In the genomic region with DNA sequence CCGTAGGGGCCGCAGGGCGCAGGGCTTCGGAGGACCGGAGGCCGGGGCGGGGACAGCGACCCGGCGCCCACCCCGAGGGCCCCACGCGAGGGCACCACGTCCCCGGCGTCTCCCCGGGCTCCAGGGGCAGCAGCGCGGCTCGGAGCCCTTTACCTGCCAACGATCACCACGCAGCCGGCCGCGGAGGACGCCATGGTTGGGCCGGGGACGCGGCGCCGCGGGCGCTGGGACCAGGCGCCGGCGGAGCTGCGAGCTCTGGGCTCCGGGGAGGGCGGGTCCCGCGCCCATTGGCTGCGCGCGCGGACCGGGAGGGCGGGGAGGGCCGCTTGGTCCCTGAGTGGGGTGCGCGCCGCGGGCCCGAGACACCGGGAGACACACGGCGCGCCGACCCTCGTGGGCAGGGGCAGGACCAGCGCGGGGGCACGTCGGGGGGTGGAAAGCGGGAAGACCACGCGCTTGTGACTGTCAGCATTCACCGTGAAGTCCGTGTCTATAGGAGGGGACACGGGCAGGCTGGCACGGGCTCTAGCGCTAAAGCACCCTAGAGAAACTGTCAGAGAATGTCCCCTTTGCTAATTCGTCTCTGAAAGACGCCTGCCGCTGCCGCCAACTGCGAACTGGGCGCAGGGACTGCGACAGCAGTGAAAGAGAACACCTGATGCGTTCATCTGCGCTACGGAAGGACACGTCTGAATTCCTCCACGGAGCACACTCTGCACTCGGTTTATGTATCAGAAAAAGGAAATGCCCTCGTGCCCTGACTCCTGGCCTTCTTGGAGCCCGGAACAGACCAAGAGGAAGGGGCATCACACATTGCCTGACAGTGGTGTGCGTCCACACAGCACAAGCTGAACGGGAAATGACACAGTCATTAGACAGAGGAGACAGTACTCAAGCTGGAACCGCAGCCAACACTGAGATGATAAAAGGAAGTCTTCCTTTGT, we compare ENCODE assay signal across 8 cellular contexts. TPM values are rescaled to one million over a fixed set of nuclear protein-coding genes. Genes with fewer than 3 reads are reported as not detected.
DNase-seq lines count a peak whose midpoint lies in the region; ATAC-seq and TF ChIP-seq lines count a peak whose summit lies in the region.

Gene CRYL1 (minus strand): TSS at position 257 of the 944 bp plus-strand sequence. CDS start 63 bp downstream, at position 194.

- peak within 1 kb of the TSS; percentile 83 for H3K27ac ChIP-seq in CD4-positive, CD25-positive, alpha-beta regulatory T cell (ENCODE audit: insufficient read depth, low read length, poor library complexity, severe bottlenecking)
- H3K27ac ChIP-seq in mucosa of rectum (ENCODE audit: low read depth in 2 of 2, low read length in 2 of 2): peak within 1 kb of the TSS; percentile 93 to 94

- H3K4me1 Mint-ChIP-seq in CD4-positive, CD25-positive, alpha-beta regulatory T cell: peaks cover 0 to 50% (median 21%) of the 10 kb centered on the region in 4 donors

- peak within 1 kb of the TSS; percentile 90 to 96 (median 90) for H3K4me3 Mint-ChIP-seq in CD4-positive, CD25-positive, alpha-beta regulatory T cell

- peak; percentile 86 for ATAC-seq in CD4-positive, CD25-positive, alpha-beta regulatory T cell (ENCODE audit: low read depth in 2 of 2)
- ATAC-seq in GM19452 (IDR thresholded peaks at IDR 0.05; ENCODE audit: unreplicated experiment): peak; percentile 80

- H3K9me3 ChIP-seq in CD4-positive, CD25-positive, alpha-beta regulatory T cell (ENCODE audit: control insufficient read depth in 2 of 2, low read length in 2 of 2): no peaks in the 10 kb centered on the region
- no peaks in the 10 kb centered on the region for H3K9me3 ChIP-seq in mucosa of rectum (ENCODE audit: control insufficient read depth in 2 of 2, low read length in 2 of 2)

- H3K9ac ChIP-seq in mucosa of rectum (ENCODE audit: low read depth in 1 of 2, low read length in 2 of 2): peak within 1 kb of the TSS; percentile 88 to 93

- peak within 1 kb of the TSS; percentile 87 to 97 (median 91) for H3K27ac Mint-ChIP-seq in CD4-positive, CD25-positive, alpha-beta regulatory T cell

- peak; percentile 55 for TF ChIP-seq POLR2A in erythroblast (IDR thresholded peaks at IDR 0.05; ENCODE audit: low read length)

- peak within 1 kb of the TSS; percentile 91 for H3K4me3 ChIP-seq in CD4-positive, CD25-positive, alpha-beta regulatory T cell (ENCODE audit: low read depth, low read length)
- H3K4me3 ChIP-seq in mucosa of rectum (ENCODE audit: low read length in 2 of 2): peak within 1 kb of the TSS; percentile 90 to 95

- no peaks in the 10 kb centered on the region for H3K36me3 ChIP-seq in CD4-positive, CD25-positive, alpha-beta regulatory T cell (ENCODE audit: control insufficient read depth, insufficient read depth, low read length)
- no peaks in the 10 kb centered on the region for H3K36me3 ChIP-seq in mucosa of rectum (ENCODE audit: control insufficient read depth in 2 of 2, insufficient read depth in 2 of 2, low read length in 2 of 2)

- peaks cover 10% of the 10 kb centered on the region for H3K27me3 Mint-ChIP-seq in CD4-positive, CD25-positive, alpha-beta regulatory T cell

- peaks cover 0 to 3% (median 0%) of the 10 kb centered on the region in 7 donors for H3K9me3 Mint-ChIP-seq in CD4-positive, CD25-positive, alpha-beta regulatory T cell

- DNase-seq in CD4-positive, CD25-positive, alpha-beta regulatory T cell: peak; percentile 66 to 81 (median 70)
- DNase-seq in HS-27A (ENCODE audit: low read depth): peak; percentile 8
- DNase-seq in OCI-M1 (lab: John Stamatoyannopoulos, UW): peak; percentile 27
- peak; percentile 67 for DNase-seq in activated T-cell treated with anti-CD3 and anti-CD28 coated beads for 48 hours (ENCODE audit: low read depth)
- DNase-seq in erythroblast (lab: John Stamatoyannopoulos, UW): peak; percentile 75 to 84
- DNase-seq in stimulated activated CD8-positive, alpha-beta memory T cell treated with anti-CD3 and anti-CD28 coated beads, Interleukin-4, amount 100 ng/mL, for 4 hours (ENCODE audit: low read depth in 2 of 2, low spot score in 1 of 2): peak; percentile 15 to 61

- no peaks in the 10 kb centered on the region for H3K36me3 Mint-ChIP-seq in CD4-positive, CD25-positive, alpha-beta regulatory T cell

- peaks cover 15% of the 10 kb centered on the region for H3K4me1 ChIP-seq in CD4-positive, CD25-positive, alpha-beta regulatory T cell (ENCODE audit: control insufficient read depth, insufficient read depth, low read length, poor library complexity, severe bottlenecking)
- H3K4me1 ChIP-seq in mucosa of rectum (ENCODE audit: control insufficient read depth in 2 of 2, insufficient read depth in 2 of 2, low read length in 2 of 2): peaks cover 8 to 18% of the 10 kb centered on the region in 2 donors

- no peaks in the 10 kb centered on the region for H3K27me3 ChIP-seq in CD4-positive, CD25-positive, alpha-beta regulatory T cell (ENCODE audit: control insufficient read depth, insufficient read depth, low read length)
- no peaks in the 10 kb centered on the region for H3K27me3 ChIP-seq in mucosa of rectum (ENCODE audit: control insufficient read depth in 2 of 2, insufficient read depth in 2 of 2, low read length in 2 of 2)

RNA-seq across cellular contexts. Expression of gene CRYL1, which starts in this region (rescaled TPM):
- 16.2 TPM for total RNA-seq in CD4-positive, CD25-positive, alpha-beta regulatory T cell
- 10 to 100 TPM; 45.8 to 55.0 (median 53.7) TPM for polyA plus RNA-seq in CD4-positive, CD25-positive, alpha-beta regulatory T cell

Comparison
In these comparisons a context has a peak if more than half of its experiments do, and no peak if none do; other contexts are left out.
1. Peak in every context shown above with its lines: DNase-seq, ATAC-seq, H3K4me3 ChIP-seq and H3K27ac ChIP-seq.
2. DNase-seq: peak in every context shown above with its lines; median percentile 80 in erythroblast; 70 in CD4-positive, CD25-positive, alpha-beta regulatory T cell; 67 in activated T-cell treated with anti-CD3 and anti-CD28 coated beads for 48 hours; 38 in stimulated activated CD8-positive, alpha-beta memory T cell treated with anti-CD3 and anti-CD28 coated beads, Interleukin-4, amount 100 ng/mL, for 4 hours; 27 in OCI-M1; 8 in HS-27A.